20 cellular contexts compared by ENCODE assay signal in genomic region chr1:204259196-204259595, GRCh38. TPM values are rescaled to one million over a fixed set of nuclear protein-coding genes. Genes with fewer than 3 reads are reported as not detected.
"Had no signal": no experiment of that assay in that cellular context is flagged by ENCODE, and none has a peak within 500 bp of the region (broad histone marks: within the 10 kb centered on the region; RNA-seq: fewer than 3 reads in every experiment).

No MANE protein-coding gene starts in this region.

- H3K9ac ChIP-seq: SK-N-SH had no signal

- H3K9me3 ChIP-seq: SK-N-SH had no signal

- H3K4me2 ChIP-seq: SK-N-SH had no signal

- DNase-seq: Karpas-422; KG1; MM.1S; NCI-H1092 treated with DMSO at 0.1 percent for 48 hours; NCI-H2029; NCI-H2081 treated with DMSO at 0.1 percent for 48 hours; NCI-H2171; NCI-H226; NCI-H446; NCI-H510A; NCI-H82; NK-92 treated with Interleukin-12 subunit alpha and Interleukin-12 subunit beta, amount 100 ng/mL, for 24 hours; PC-3; SHP77; SW 1271 had no signal

- H3K27ac ChIP-seq: HL-60, RWPE1 had no signal

- H3K9me2 ChIP-seq: SK-N-SH had no signal

RNA-seq across cellular contexts. Expression of gene GOLT1A, which starts 45.4 kb away (rescaled TPM):
- total RNA-seq: OCI-LY7, SK-MEL-5 had no signal
- polyA plus RNA-seq: SK-N-SH had no signal
